ENCODE assay signal across 13 cellular contexts in the genomic region with DNA sequence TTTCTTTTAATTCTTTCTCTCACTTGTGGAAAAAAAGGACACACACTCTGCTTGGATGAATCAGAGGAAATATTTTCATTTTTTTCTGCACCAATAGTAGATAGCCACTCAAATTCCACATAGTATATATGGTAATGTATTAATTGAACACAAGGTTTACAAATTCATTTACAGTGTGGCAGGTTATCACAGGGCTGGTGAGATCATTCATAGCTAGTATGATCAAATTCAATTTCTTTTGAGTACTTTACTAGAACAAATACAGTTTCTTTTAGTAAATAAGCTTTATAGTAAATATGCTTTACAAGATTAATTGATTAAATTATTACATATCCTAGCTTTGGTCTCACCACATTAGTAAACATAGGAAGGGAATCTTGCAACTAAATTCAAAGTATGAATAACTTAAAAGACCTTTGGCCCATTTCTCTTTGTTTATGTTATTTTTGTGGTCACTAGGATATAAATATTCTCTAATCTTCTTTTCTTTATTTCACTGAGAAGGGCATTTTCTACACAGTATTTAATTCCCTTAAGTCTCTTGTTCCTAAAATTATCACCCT. TPM values are rescaled to one million over a fixed set of nuclear protein-coding genes. Genes with fewer than 3 reads are reported as not detected.
DNase-seq lines count a peak whose midpoint lies in the region; ATAC-seq and TF ChIP-seq lines count a peak whose summit lies in the region.
"Had no signal": no experiment of that assay in that cellular context is flagged by ENCODE, and none has a peak within 500 bp of the region (broad histone marks: within the 10 kb centered on the region; RNA-seq: fewer than 3 reads in every experiment).

No MANE protein-coding gene starts in this region.

- H3K27ac Mint-ChIP-seq in natural killer cell treated with Interleukin-12 subunit alpha and Interleukin-12 subunit beta and Interleukin-15 and Interleukin-18, amount 100 ng/mL, for 72 hours, result peak overlapping the region; percentile 46 to 88
- H3K27ac Mint-ChIP-seq: CD4-positive, alpha-beta T cell; GM23338 had no signal

- H3K27me3 ChIP-seq in heart left ventricle, result no peaks in the 10 kb centered on the region

- H3K27me3 Mint-ChIP-seq in natural killer cell treated with Interleukin-12 subunit alpha and Interleukin-12 subunit beta and Interleukin-15 and Interleukin-18, amount 100 ng/mL, for 72 hours, result no peaks in the 10 kb centered on the region
- H3K27me3 Mint-ChIP-seq: CD4-positive, alpha-beta T cell had no signal

- H3K27ac ChIP-seq in heart left ventricle, result no peak overlapping the region

- peaks cover 16% of the 10 kb centered on the region for H3K36me3 Mint-ChIP-seq in natural killer cell treated with Interleukin-12 subunit alpha and Interleukin-12 subunit beta and Interleukin-15 and Interleukin-18, amount 100 ng/mL, for 72 hours

- H3K9me3 Mint-ChIP-seq in natural killer cell treated with Interleukin-12 subunit alpha and Interleukin-12 subunit beta and Interleukin-15 and Interleukin-18, amount 100 ng/mL, for 72 hours, result no peaks in the 10 kb centered on the region
- H3K9me3 Mint-ChIP-seq: CD4-positive, alpha-beta T cell; GM23338 had no signal

- ATAC-seq in natural killer cell treated with Interleukin-12 subunit alpha and Interleukin-12 subunit beta and Interleukin-15 and Interleukin-18, amount 100 ng/mL, for 72 hours, result no peak
- no peak for ATAC-seq in heart left ventricle
- ATAC-seq: GM23338 had no signal

- no peaks in the 10 kb centered on the region for H3K36me3 ChIP-seq in heart left ventricle

- no peak for TF ChIP-seq POLR2A in heart left ventricle (IDR thresholded peaks at IDR 0.05)

- peaks cover 31 to 33% of the 10 kb centered on the region in 2 donors for H3K4me1 Mint-ChIP-seq in natural killer cell treated with Interleukin-12 subunit alpha and Interleukin-12 subunit beta and Interleukin-15 and Interleukin-18, amount 100 ng/mL, for 72 hours (ENCODE audit: low read depth in 2 of 2)
- H3K4me1 Mint-ChIP-seq: GM23338 had no signal

- no peak for TF ChIP-seq CTCF in heart left ventricle (IDR thresholded peaks at IDR 0.05)

- intact Hi-C loops in heart left ventricle (cut with DNase I), result no loop called here

- H3K4me1 ChIP-seq in heart left ventricle, result no peaks in the 10 kb centered on the region

- H3K9me3 ChIP-seq in heart left ventricle, result no peaks in the 10 kb centered on the region

- peak overlapping the region; percentile 3 for H3K4me3 Mint-ChIP-seq in natural killer cell treated with Interleukin-12 subunit alpha and Interleukin-12 subunit beta and Interleukin-15 and Interleukin-18, amount 100 ng/mL, for 72 hours
- H3K4me3 Mint-ChIP-seq: CD4-positive, alpha-beta T cell; GM23338 had no signal

- H3K4me3 ChIP-seq in heart left ventricle, result no peak overlapping the region
- H3K4me3 ChIP-seq: GM23338 had no signal

- DNase-seq in HCEC 1CT (peak; percentile 12), amniotic epithelial cell (ENCODE audit: low read depth) (peak; percentile 11), iris pigment epithelial cell (ENCODE audit: low read depth) (peak; percentile 17), heart left ventricle (no peak), dermis blood vessel endothelial cell (no peak)
- no peak for DNase-seq in natural killer cell treated with Interleukin-12 subunit alpha and Interleukin-12 subunit beta and Interleukin-15 and Interleukin-18, amount 100 ng/mL, for 72 hours (ENCODE audit: low spot score)
- DNase-seq in effector CD8-positive, alpha-beta T cell (lab: John Stamatoyannopoulos, UW), result no peak
- DNase-seq: 8988T; C1 segment of cervical spinal cord; CD4-positive, alpha-beta T cell; DMS79; H7 had no signal

RNA-seq across cellular contexts. Expression of a gene that starts 40.1 kb away (rescaled TPM):
- 100 to 1,000 TPM; 142 to 143 TPM for total RNA-seq in natural killer cell treated with Interleukin-12 subunit alpha and Interleukin-12 subunit beta and Interleukin-15 and Interleukin-18, amount 100 ng/mL, for 72 hours
- total RNA-seq in heart left ventricle (100 to 1,000 TPM in 1 of 9 donors, 10 to 100 TPM in 8; 10.1 to 104 (median 15.6) TPM), dermis blood vessel endothelial cell (135 and 161 TPM in 2 replicates)
- 1 to 10 TPM; 5.0 to 7.1 TPM for polyA plus RNA-seq in heart left ventricle

Comparison
In these comparisons a context has a peak if more than half of its experiments do, and no peak if none do; other contexts are left out.
1. DNase-seq: peak in HCEC 1CT (single experiment), amniotic epithelial cell (single experiment) and iris pigment epithelial cell (single experiment); none in natural killer cell treated with Interleukin-12 subunit alpha and Interleukin-12 subunit beta and Interleukin-15 and Interleukin-18, amount 100 ng/mL, for 72 hours (single experiment), effector CD8-positive, alpha-beta T cell (single experiment), heart left ventricle (0 of 5) and dermis blood vessel endothelial cell (single experiment).